9 cellular contexts compared by ENCODE assay signal in the genomic region with DNA sequence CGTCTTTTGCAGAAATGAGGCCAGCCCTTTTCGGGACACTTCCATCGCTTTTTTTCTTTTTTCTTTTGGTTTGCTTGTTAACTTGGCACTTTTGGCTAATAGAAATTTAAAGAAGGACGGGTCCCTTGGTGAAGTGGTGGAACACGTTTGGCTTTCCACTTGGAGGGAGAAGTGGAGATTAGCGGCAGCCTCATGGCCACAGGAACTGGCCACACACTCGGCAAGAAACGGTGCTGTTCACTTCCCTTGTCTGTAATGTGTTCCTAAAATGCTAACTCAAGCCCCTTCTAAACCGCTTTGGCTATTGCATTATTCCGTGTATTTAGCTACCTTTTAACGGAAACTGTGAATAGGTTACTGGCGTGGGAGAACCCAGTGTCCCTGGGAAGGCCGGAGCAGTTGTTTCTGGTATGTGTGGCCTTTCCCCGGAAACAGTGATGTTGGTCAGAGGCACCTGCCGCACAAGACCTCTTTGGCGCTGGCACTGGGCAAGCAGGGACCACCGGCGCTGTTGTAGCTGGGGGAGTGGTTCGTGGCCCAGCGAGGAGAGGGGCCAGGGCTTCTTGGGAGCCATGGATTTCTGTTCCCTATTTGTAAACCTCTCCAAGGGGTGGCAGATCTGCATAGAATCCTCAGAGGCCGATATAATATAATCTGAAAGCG. TPM values are rescaled to one million over a fixed set of nuclear protein-coding genes. Genes with fewer than 3 reads are reported as not detected.
A peak's percentile ranks its signal among the peaks of the same experiment; 100 is the strongest.
DNase-seq lines count a peak whose midpoint lies in the region; ATAC-seq, FAIRE-seq and TF ChIP-seq lines count a peak whose summit lies in the region.
"Had no signal": no experiment of that assay in that cellular context is flagged by ENCODE, and none has a peak within 500 bp of the region (broad histone marks: within the 10 kb centered on the region; RNA-seq: fewer than 3 reads in every experiment).

No MANE protein-coding gene starts in this region.

- 0 out of 2 replicates have a peak overlapping the region, but pooled peaks have one; percentile 27 for H2AFZ ChIP-seq in H1 (ENCODE audit: low read length)

- no peak overlapping the region for H3K18ac ChIP-seq in H1 (ENCODE audit: extremely low read depth, low read length)

- no peak overlapping the region for H3K9ac ChIP-seq in HUES64 (ENCODE audit: low read depth, low read length)
- no peak overlapping the region for H3K9ac ChIP-seq in H1 (replicated peaks in 1 of 4; ENCODE audit: extremely low read depth in 1 of 4, low read depth in 3 of 4, low read length in 3 of 4)

- H3K4me1 ChIP-seq in HUES64 (ENCODE audit: insufficient read depth, low read length) (no peaks in the 10 kb centered on the region; the same call in 1 of the 2 replicates), H1 (replicated peaks in 1 of 4; ENCODE audit: control insufficient read depth in 3 of 4, insufficient read depth in 4 of 4, low read length in 3 of 4) (peaks cover 0 to 13% (median 7%) of the 10 kb centered on the region in 4 experiments; a peak in 6 of 7 replicates)

- no peak overlapping the region for H2BK5ac ChIP-seq in H1 (ENCODE audit: low read depth, low read length)

- H2BK120ac ChIP-seq in H1 (replicated peaks; ENCODE audit: low read depth, low read length), result no peak overlapping the region

- WGBS in HUES64, result 73% methylated on average over 22 of the region's 22 CpGs
- 76% methylated on average over 22 of the region's 22 CpGs; no CpG with 5 or more reads in 1 of the 2 experiments for WGBS in H1 (ENCODE audit: extremely low coverage in 1 of 2, insufficient coverage in 1 of 2, insufficient read length in 1 of 2, insufficient replicate concordance in 2 of 2, low coverage in 1 of 2, low lambda C conversion rate in 2 of 2, missing lambda C conversion rate in 1 of 2), 2 experiments

- H3K9me3 ChIP-seq in AG04450 (ENCODE audit: control insufficient read depth, insufficient read depth, low read length) (no peaks in the 10 kb centered on the region), HUES64 (ENCODE audit: insufficient read depth, low read depth, low read length) (no peaks in the 10 kb centered on the region), H1 (ENCODE audit: insufficient read depth in 2 of 2, low read depth in 1 of 2, low read length in 1 of 2) (no peaks in the 10 kb centered on the region)

- peak overlapping the region; percentile 90 for H3K4me3 Mint-ChIP-seq in natural killer cell

- no peak for TF ChIP-seq POLR2A in H1 (IDR thresholded peaks at IDR 0.05; ENCODE audit: control extremely low read depth in 1 of 2, low read depth in 2 of 2, low read length in 2 of 2)

- H3K79me2 ChIP-seq in H1 (ENCODE audit: control insufficient read depth in 1 of 2, insufficient read depth in 2 of 2, low read length in 2 of 2), result no peaks in the 10 kb centered on the region

- peak overlapping the region; percentile 70 to 89 for H3K4me2 ChIP-seq in H1 (ENCODE audit: insufficient read depth in 1 of 2, low read depth in 2 of 2, low read length in 2 of 2)

- H3K4me3 ChIP-seq in AG04450 (ENCODE audit: low read depth, low read length) (peak overlapping the region; percentile 66), HUES64 (ENCODE audit: low read length) (peak overlapping the region; percentile 58), H1 (ENCODE audit: extremely low read depth in 1 of 4, insufficient read depth in 2 of 4, low read depth in 3 of 4, low read length in 4 of 4) (peak overlapping the region; percentile 13 to 56 (median 24); a peak in 6 of 8 replicates)

- H3K36me3 Mint-ChIP-seq in natural killer cell, result no peaks in the 10 kb centered on the region

- no peak overlapping the region for H2AK5ac ChIP-seq in H1 (ENCODE audit: low read depth, low read length)

- H3K36me3 ChIP-seq in HUES64 (ENCODE audit: insufficient read depth, low read length) (no peaks in the 10 kb centered on the region), H1 (ENCODE audit: control insufficient read depth in 2 of 4, insufficient read depth in 4 of 4, low read length in 3 of 4) (no peaks in the 10 kb centered on the region)

- no peak overlapping the region for H3K14ac ChIP-seq in H1 (ENCODE audit: insufficient read length)

- POLR2A ChIA-PET in AG04450 (lab: Yijun Ruan, JAX), result no interaction called here
- POLR2A ChIA-PET in H1 (lab: Charles Lee; ENCODE audit: partially characterized antibody), result no interaction called here

- no peak for TF ChIP-seq CTCF in AG04450 (IDR thresholded peaks at IDR 0.05; ENCODE audit: low read depth, low read length)
- TF ChIP-seq CTCF in H1 (IDR thresholded peaks at IDR 0.05; ENCODE audit: control extremely low read depth in 1 of 3, insufficient read depth in 1 of 3, low read depth in 1 of 3, low read length in 3 of 3), result no peak
- TF ChIP-seq CTCF in natural killer cell (IDR thresholded peaks at IDR 0.05), result no peak

- no peak overlapping the region for H4K91ac ChIP-seq in H1 (replicated peaks; ENCODE audit: insufficient read length, low read length)

- H4K8ac ChIP-seq in H1 (ENCODE audit: extremely low read depth, insufficient read depth, low read length), result no peak overlapping the region

- no peak overlapping the region for H3K23ac ChIP-seq in H1 (ENCODE audit: insufficient read length)

- no peaks in the 10 kb centered on the region for H3K79me1 ChIP-seq in H1 (ENCODE audit: low read depth, low read length)

- peak; percentile 71 for FAIRE-seq in H1 (lab: Jason Lieb, UNC)

- peaks cover 4% of the 10 kb centered on the region for H3K27me3 ChIP-seq in AG04450 (ENCODE audit: control insufficient read depth, insufficient read depth, low read length)
- H3K27me3 ChIP-seq in HUES64 (ENCODE audit: insufficient read depth, low read length), result peaks cover 48% of the 10 kb centered on the region
- H3K27me3 ChIP-seq in H1 (replicated peaks in 1 of 4; ENCODE audit: control insufficient read depth in 3 of 4, extremely low read depth in 1 of 4, insufficient read depth in 3 of 4, low read length in 3 of 4), result peaks cover 9 to 32% (median 23%) of the 10 kb centered on the region in 4 experiments

- H2BK15ac ChIP-seq in H1 (ENCODE audit: low read length), result no peak overlapping the region

- H3K23me2 ChIP-seq in H1 (ENCODE audit: low read depth, low read length), result peaks cover 8% of the 10 kb centered on the region; the same call in 1 of the 2 replicates

- no peak overlapping the region for H3K27ac Mint-ChIP-seq in natural killer cell

- no peak overlapping the region for H4K5ac ChIP-seq in H1 (ENCODE audit: insufficient read length, low read depth, low read length)

- intact Hi-C loops in natural killer cell (cut with micrococcal nuclease), result no loop called here

- DNase-seq in AG04450 (ENCODE audit: low read depth, low spot score), result no peak
- DNase-seq in H1 (ENCODE audit: low read depth in 1 of 2, low spot score in 2 of 2), result no peak
- DNase-seq in natural killer cell, result no peak
- DNase-seq in SIG-M5 (lab: John Stamatoyannopoulos, UW), result no peak
- DNase-seq in A172 (ENCODE audit: low spot score), result no peak

- peaks cover 12 to 14% of the 10 kb centered on the region in 2 donors for H3K27me3 Mint-ChIP-seq in natural killer cell (ENCODE audit: low read depth in 2 of 2)

- CTCF ChIA-PET in AG04450 (lab: Charles Lee), result interaction anchor here (0.5 to 1.0 kb wide), 3 partner anchors 316 to 407 kb away, joined by 3 to 5 read pairs (median 3); no protein-coding TSS in a partner anchor
- CTCF ChIA-PET in H1 (lab: Charles Lee; ENCODE audit: partially characterized antibody), result no interaction called here

- no peak for TF ChIP-seq RAD21 in H1 (IDR thresholded peaks at IDR 0.05 in 1 of 2, conservative IDR thresholded peaks at IDR 0.05 in 1 of 2; ENCODE audit: low read depth in 2 of 2, low read length in 2 of 2)

- H3K4ac ChIP-seq in H1 (replicated peaks; ENCODE audit: insufficient read length, low read depth, low read length), result no peak overlapping the region

- TF ChIP-seq EP300 in H1 (IDR thresholded peaks at IDR 0.05; ENCODE audit: borderline replicate concordance in 1 of 2, low read depth in 2 of 2, low read length in 2 of 2), result no peak

- H2BK20ac ChIP-seq in H1 (ENCODE audit: low read length), result no peak overlapping the region

- no peak overlapping the region for H3K56ac ChIP-seq in H1 (replicated peaks; ENCODE audit: insufficient read length, low read depth, low read length)

- H3K9me3 Mint-ChIP-seq in natural killer cell, result no peaks in the 10 kb centered on the region

- ATAC-seq in natural killer cell, result no peak
- no peak for ATAC-seq in HG03378 (IDR thresholded peaks at IDR 0.05; ENCODE audit: unreplicated experiment)
- no peak for ATAC-seq in HG03097 (IDR thresholded peaks at IDR 0.05; ENCODE audit: low FRiP score, unreplicated experiment)

- no peak overlapping the region for H3K27ac ChIP-seq in AG04450 (ENCODE audit: low read depth, low read length)
- H3K27ac ChIP-seq in HUES64 (ENCODE audit: low read depth, low read length), result no peak overlapping the region
- H3K27ac ChIP-seq in H1 (ENCODE audit: low read depth, low read length), result no peak overlapping the region

- H3K4me1 Mint-ChIP-seq in natural killer cell, result peaks cover 14 to 21% of the 10 kb centered on the region in 2 donors

- no peaks in the 10 kb centered on the region for H4K20me1 ChIP-seq in H1 (replicated peaks in 1 of 2; ENCODE audit: control insufficient read depth in 1 of 2, insufficient read depth in 2 of 2, low read length in 2 of 2)

- H2BK12ac ChIP-seq in H1 (ENCODE audit: low read depth, low read length), result no peak overlapping the region

TF ChIP-seq in H1, 55 proteins besides CTCF, POLR2A, EP300 and RAD21:
- peak; percentile 35 for TF ChIP-seq EZH2 (IDR thresholded peaks at IDR 0.05; ENCODE audit: low read depth, low read length, severe bottlenecking)
- no peak for TF ChIP-seq ASH2L (IDR thresholded peaks at IDR 0.05; ENCODE audit: low read length)

RNA-seq across cellular contexts. Expression of gene RAMP1, which starts 1.0 kb away (rescaled TPM):
- 26.5 and 47.7 TPM in 2 replicates for polyA plus RNA-seq in AG04450 (2011; rRNA removed)
- polyA minus RNA-seq in AG04450 (2011; rRNA and poly(A)+ RNA removed), result 5.9 and 6.7 TPM in 2 replicates
- not detected for polyA plus RNA-seq in HUES64 (2013, experiment 1 of 2)
- 0.82 TPM for polyA plus RNA-seq in HUES64 (2013, experiment 2 of 2)
- total RNA-seq in H1 (2021; fragmentation: NEBNext Ultra II Directional; extraction: Animal tissue kit (Norgen Biotek cat#: 25700)), result 0.65 and 2.0 TPM in 2 replicates
- 3.9 and 4.3 TPM in 2 replicates for polyA plus RNA-seq in H1 (2011; rRNA removed)
- 3.3 TPM for polyA plus RNA-seq in H1 (2011; cell fraction: cytosol; rRNA removed)
- polyA plus RNA-seq in H1 (2011; cell fraction: nucleus; rRNA removed), result 1.8 TPM
- polyA plus RNA-seq in H1 (2012, experiment 1 of 2), result 0.58 to 1.5 TPM (median 1.1 TPM) in 4 replicates
- polyA plus RNA-seq in H1 (2012, experiment 2 of 2), result 0.92 TPM
- 1.9 TPM for polyA plus RNA-seq in H1 (2013, experiment 1 of 2)
- polyA plus RNA-seq in H1 (2013, experiment 2 of 2), result 1.9 TPM
- 0.34 and 0.76 TPM in 2 replicates for polyA minus RNA-seq in H1 (2011; rRNA and poly(A)+ RNA removed)
- polyA minus RNA-seq in H1 (2011; cell fraction: cytosol; rRNA and poly(A)+ RNA removed), result not detected
- 1.6 TPM for polyA minus RNA-seq in H1 (2011; cell fraction: nucleus; rRNA and poly(A)+ RNA removed)
- 10 to 100 TPM in 1 of 3 donors, 1 to 10 TPM in 2; 3.9 to 11.0 (median 4.9) TPM for total RNA-seq in natural killer cell
- total RNA-seq in A172 (2014; rRNA removed; shearing (Covaris generic)), result 32.4 and 35.2 TPM in 2 replicates
- total RNA-seq: glomerular endothelial cell had no signal
